In genomic region chr2:19687260-19687659, GRCh38 we compare ENCODE assay signal across 20 cellular contexts.
DNase-seq lines count a peak whose midpoint lies in the region; ATAC-seq and TF ChIP-seq lines count a peak whose summit lies in the region.
"Had no signal": no experiment of that assay in that cellular context is flagged by ENCODE, and none has a peak within 500 bp of the region (broad histone marks: within the 10 kb centered on the region; RNA-seq: fewer than 3 reads in every experiment).

No MANE protein-coding gene starts in this region.

- H3K79me2 ChIP-seq in osteoblast (ENCODE audit: insufficient read depth, low read length) = no peaks in the 10 kb centered on the region

- H3K27me3 ChIP-seq in osteoblast (ENCODE audit: insufficient read depth, low read length) (peaks cover 3% of the 10 kb centered on the region), aorta (ENCODE audit: control insufficient read depth in 1 of 2, insufficient read depth in 2 of 2, low read length in 1 of 2) (no peaks in the 10 kb centered on the region), Caco-2 (replicated peaks; ENCODE audit: control insufficient read depth, insufficient read depth, low read length) (no peaks in the 10 kb centered on the region), WERI-Rb-1 (ENCODE audit: insufficient read depth, low read depth, severe bottlenecking) (peaks cover 80% of the 10 kb centered on the region)

- intact Hi-C loops in aorta (cut with DNase I) = loop anchor here in 1 of 2 donors (5.0 kb wide), 1 partner anchor 325 kb away; no protein-coding TSS in a partner anchor
- intact Hi-C loops in Caco-2 (cut with micrococcal nuclease; ENCODE audit: unreplicated experiment) = loop anchor here (10.0 kb wide), 1 partner anchor 178 kb away; no protein-coding TSS in a partner anchor

- H4K20me1 ChIP-seq in osteoblast (ENCODE audit: insufficient read depth, low read length) = no peaks in the 10 kb centered on the region

- in situ Hi-C loops in G401 (cut with HindIII; ENCODE audit: low sequenced_read_pairs) = no loop called here

- H3K4me1 ChIP-seq in osteoblast (ENCODE audit: insufficient read depth, low read length) (no peaks in the 10 kb centered on the region), aorta (ENCODE audit: control insufficient read depth in 1 of 2, insufficient read depth in 2 of 2, low read length in 2 of 2) (peaks cover 0 to 4% of the 10 kb centered on the region in 2 donors), Caco-2 (peaks cover 6% of the 10 kb centered on the region; the same call in 1 of the 2 replicates)

- TF ChIP-seq CTCF in HFFc6 (IDR thresholded peaks at IDR 0.05) (peak; percentile 67), cardiac fibroblast (IDR thresholded peaks at IDR 0.05; ENCODE audit: low read depth, low read length) (peak; percentile 30), osteoblast (IDR thresholded peaks at IDR 0.05; ENCODE audit: extremely low read depth, low read depth, low read length) (peak; percentile 27), Caco-2 (IDR thresholded peaks at IDR 0.05; ENCODE audit: insufficient read depth in 1 of 2, low read depth in 1 of 2, low read length in 1 of 2, severe bottlenecking in 1 of 2, unreplicated experiment in 1 of 2) (no peak), WERI-Rb-1 (IDR thresholded peaks at IDR 0.05; ENCODE audit: low read depth, low read length) (no peak)

- H3K4me1 Mint-ChIP-seq in HFFc6 (ENCODE audit: low read depth) (no peaks in the 10 kb centered on the region), Caco-2 (ENCODE audit: low read depth, unreplicated experiment) (no peaks in the 10 kb centered on the region)
- H3K4me1 Mint-ChIP-seq: CD8-positive, alpha-beta memory T cell had no signal

- H3K27ac ChIP-seq in osteoblast (ENCODE audit: low read depth, low read length) = no peak overlapping the region
- H3K27ac ChIP-seq in aorta (ENCODE audit: low read depth in 1 of 2, low read length in 2 of 2) = peak overlapping the region; percentile 52 to 55
- no peak overlapping the region for H3K27ac ChIP-seq in WERI-Rb-1
- H3K27ac ChIP-seq: GM23248 had no signal

- no peak overlapping the region for H3K4me3 ChIP-seq in cardiac fibroblast (replicated peaks in 1 of 2; ENCODE audit: low read depth in 2 of 2, low read length in 2 of 2)
- no peak overlapping the region for H3K4me3 ChIP-seq in osteoblast (ENCODE audit: insufficient read depth, low read length)
- H3K4me3 ChIP-seq in aorta (ENCODE audit: low read length in 2 of 2) = no peak overlapping the region
- no peak overlapping the region for H3K4me3 ChIP-seq in Caco-2 (ENCODE audit: low read depth, low read length)
- no peak overlapping the region for H3K4me3 ChIP-seq in WERI-Rb-1 (ENCODE audit: low read depth, low read length)
- H3K4me3 ChIP-seq: GM23248 had no signal

- H3K9me3 ChIP-seq in osteoblast (ENCODE audit: low read depth, low read length) (no peaks in the 10 kb centered on the region), aorta (ENCODE audit: control insufficient read depth, low read length) (no peaks in the 10 kb centered on the region), Caco-2 (no peaks in the 10 kb centered on the region), WERI-Rb-1 (ENCODE audit: severe bottlenecking) (no peaks in the 10 kb centered on the region)
- H3K9me3 ChIP-seq: SK-N-SH had no signal

- no peak for ATAC-seq in aorta (ENCODE audit: low FRiP score)

- H3K27me3 Mint-ChIP-seq in HFFc6 (ENCODE audit: insufficient read depth) (peaks cover 14% of the 10 kb centered on the region), Caco-2 (ENCODE audit: insufficient read depth, unreplicated experiment) (peaks cover 8% of the 10 kb centered on the region)

- BruUV-seq in Caco-2 (replicated peaks; lab: Mats Ljungman, UMichigan) = no TSS peak

- H3K9me3 Mint-ChIP-seq in HFFc6 = no peaks in the 10 kb centered on the region
- no peaks in the 10 kb centered on the region for H3K9me3 Mint-ChIP-seq in Caco-2 (ENCODE audit: unreplicated experiment)

- H3K36me3 ChIP-seq in osteoblast (ENCODE audit: insufficient read depth, low read length) (no peaks in the 10 kb centered on the region), aorta (ENCODE audit: control insufficient read depth in 1 of 2, insufficient read depth in 2 of 2, low read length in 1 of 2) (no peaks in the 10 kb centered on the region), Caco-2 (ENCODE audit: control insufficient read depth, insufficient read depth, low read length) (no peaks in the 10 kb centered on the region), WERI-Rb-1 (no peaks in the 10 kb centered on the region)

- DNase-seq in HFFc6 (no peak), cardiac fibroblast (ENCODE audit: low read depth in 2 of 2) (peak in 1 of 2 donors; percentile 20), osteoblast (ENCODE audit: insufficient read length, low spot score, missing footprints) (no peak), aorta (no peak), G401 (ENCODE audit: low spot score) (no peak), Caco-2 (no peak), WERI-Rb-1 (no peak)
- DNase-seq: ACHN; C1 segment of cervical spinal cord; CD8-positive, alpha-beta memory T cell; DMS79; GM23248; NCI-H1092 treated with DMSO at 0.1 percent for 48 hours; NCI-H2081; NCI-H510A; NCI-H748 treated with DMSO at 0.1 percent for 48 hours; NK-92 treated with Interleukin-12 subunit alpha and Interleukin-12 subunit beta, amount 100 ng/mL, for 24 hours; RPMI8226; SHP77 treated with DMSO at 0.1 percent for 48 hours; SK-N-SH had no signal

- POLR2A ChIA-PET in Caco-2 (lab: Charles Lee) = no interaction called here

- H3K27ac Mint-ChIP-seq in HFFc6 (no peak overlapping the region), Caco-2 (ENCODE audit: unreplicated experiment) (no peak overlapping the region)
- H3K27ac Mint-ChIP-seq: CD8-positive, alpha-beta memory T cell had no signal

- CTCF ChIA-PET in Caco-2 (lab: Charles Lee) = no interaction called here

- no peak overlapping the region for H2AFZ ChIP-seq in osteoblast (ENCODE audit: low read length)
- H2AFZ ChIP-seq: GM23248 had no signal

- H3K36me3 Mint-ChIP-seq in HFFc6 (ENCODE audit: low read depth) (no peaks in the 10 kb centered on the region), Caco-2 (ENCODE audit: insufficient read depth, unreplicated experiment) (no peaks in the 10 kb centered on the region)
- H3K36me3 Mint-ChIP-seq: CD8-positive, alpha-beta memory T cell had no signal

- H3K4me2 ChIP-seq in osteoblast (ENCODE audit: insufficient read depth, low read length) = no peak overlapping the region
- H3K4me2 ChIP-seq: SK-N-SH had no signal

- WGBS in aorta, 2 donors = 80 to 84% methylated on average over 1 of the region's 1 CpG

- H3K4me3 Mint-ChIP-seq in HFFc6 (no peak overlapping the region), Caco-2 (ENCODE audit: unreplicated experiment) (no peak overlapping the region)
- H3K4me3 Mint-ChIP-seq: CD8-positive, alpha-beta memory T cell had no signal

Comparison
In these comparisons a context has a peak if more than half of its experiments do, and no peak if none do; other contexts are left out.
1. CTCF ChIP-seq: peak in HFFc6 (single experiment), cardiac fibroblast (single experiment) and osteoblast (single experiment); none in Caco-2 (0 of 2) and WERI-Rb-1 (single experiment).
2. H3K27ac ChIP-seq: peak in aorta (2 of 2); none in osteoblast (single experiment) and WERI-Rb-1 (single experiment).